1 cellular context compared by ENCODE assay signal in the genomic region with DNA sequence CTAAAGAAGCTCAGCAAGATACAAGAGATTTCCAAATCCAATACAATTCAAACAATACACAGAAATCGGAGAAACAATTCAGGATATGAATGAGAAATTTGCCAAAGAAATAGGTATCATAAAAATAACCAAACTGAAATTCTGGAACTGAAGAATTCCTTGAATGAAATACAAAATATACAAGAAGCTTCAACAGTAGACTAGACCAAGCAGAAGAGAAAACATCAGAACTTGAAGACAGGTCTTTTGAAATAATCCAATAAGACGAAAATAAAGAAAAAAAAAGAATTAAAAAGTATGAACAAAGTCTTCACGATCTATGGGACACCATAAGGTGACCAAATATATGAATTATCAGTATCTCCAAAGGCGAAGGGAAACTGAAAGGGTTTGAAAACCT.
TF ChIP-seq lines count a peak whose summit lies in the region.

No MANE protein-coding gene starts in this region.

TF ChIP-seq in HepG2, 621 proteins besides CTCF, POLR2A, EP300 and RAD21:
- no peak for TF ChIP-seq HIVEP1 (CRISPR knock-in tag; IDR thresholded peaks at IDR 0.05)
- TF ChIP-seq ZNF160 (CRISPR knock-in tag; IDR thresholded peaks at IDR 0.05): peak; percentile 67; the same call in 1 of the 2 replicates
